Comparison of ENCODE assay signal across 6 cellular contexts in the genomic region with DNA sequence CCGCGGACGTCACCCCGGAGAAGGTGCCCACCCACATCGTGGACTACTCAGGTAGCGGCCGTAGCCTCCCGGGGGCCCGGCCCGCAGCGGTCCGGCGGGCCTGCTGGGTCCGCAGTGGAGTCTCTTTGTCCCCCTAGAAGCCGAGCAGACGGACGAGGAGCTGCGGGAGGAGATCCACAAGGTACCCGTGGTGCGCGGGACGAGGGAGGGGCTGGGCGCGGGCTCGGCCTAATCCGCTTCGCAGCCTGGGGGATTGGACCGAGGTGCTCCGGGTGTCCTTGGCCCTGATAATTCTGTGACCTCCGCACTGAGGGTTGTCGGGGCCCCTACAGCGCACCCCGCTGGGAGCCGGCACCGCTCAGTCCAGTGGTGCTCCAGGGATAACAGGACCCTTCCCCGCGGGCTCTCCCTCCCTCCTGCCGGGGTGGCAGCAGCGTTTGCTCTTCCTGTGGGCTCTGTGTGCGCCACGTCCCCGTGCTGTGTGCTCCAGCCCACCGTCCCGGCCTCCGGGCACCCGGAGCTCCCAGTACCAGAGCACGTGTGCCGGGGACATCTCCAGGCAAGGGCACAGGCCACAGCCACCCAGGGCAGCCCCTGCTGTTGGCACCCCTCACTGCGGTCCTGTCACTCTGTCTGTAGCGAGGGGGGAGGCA. TPM values are rescaled to one million over a fixed set of nuclear protein-coding genes. Genes with fewer than 3 reads are reported as not detected.
DNase-seq lines count a peak whose midpoint lies in the region; ATAC-seq and TF ChIP-seq lines count a peak whose summit lies in the region.

No MANE protein-coding gene starts in this region.

- H3K23ac ChIP-seq in IMR-90 (ENCODE audit: low read depth, low read length), result peak overlapping the region; percentile 38; the same call in 1 of the 2 replicates

- ATAC-seq in IMR-90 (ENCODE audit: low read depth), result peak; percentile 19
- ATAC-seq in stimulated activated memory B cell treated with anti-CD40 and anti-IgM and Interleukin-4, amounts not matched to agents 10 μg/mL and 1 μg/mL and 100 μg/mL, for 72 hours, result peak; percentile 0

- no peak for TF ChIP-seq POLR2A in IMR-90 (IDR thresholded peaks at IDR 0.05; ENCODE audit: low read depth, low read length)

- no peak for TF ChIP-seq RAD21 in IMR-90 (IDR thresholded peaks at IDR 0.05; ENCODE audit: low read length)

- no TSS peak for BruUV-seq in IMR-90 (replicated peaks; lab: Mats Ljungman, UMichigan)

- H2BK20ac ChIP-seq in IMR-90 (ENCODE audit: low read depth, low read length), result no peak overlapping the region

- dilution Hi-C loops in IMR-90 (cut with HindIII; ENCODE audit: low sequenced_read_pairs, unreplicated experiment), result no loop called here

- peak overlapping the region; percentile 93 for H3K4me2 ChIP-seq in IMR-90 (ENCODE audit: low read depth, low read length)

- H4K91ac ChIP-seq in IMR-90 (ENCODE audit: insufficient read depth, low read depth, low read length), result peak overlapping the region; percentile 71; the same call in 1 of the 2 replicates

- peak overlapping the region; percentile 81 for H2AK5ac ChIP-seq in IMR-90 (ENCODE audit: low read depth, low read length)

- DNase-seq in AG04449 (ENCODE audit: low read depth, low spot score), result no peak
- DNase-seq in IMR-90, result no peak
- no peak for DNase-seq in GM10248 (ENCODE audit: extremely low spot score)
- DNase-seq in NCI-H1694 treated with DMSO at 0.1 percent for 48 hours (lab: John Stamatoyannopoulos, UW), result no peak

- H3K9me3 ChIP-seq in IMR-90 (ENCODE audit: control insufficient read depth, insufficient read depth, low read length), result no peaks in the 10 kb centered on the region
- no peaks in the 10 kb centered on the region for H3K9me3 ChIP-seq in esophagus (ENCODE audit: control insufficient read depth in 2 of 2, insufficient read depth in 1 of 2, low read depth in 1 of 2, low read length in 1 of 2)

- no peak overlapping the region for H4K5ac ChIP-seq in IMR-90 (ENCODE audit: low read depth, low read length)

- peak overlapping the region; percentile 71; the same call in 1 of the 2 replicates for H3K14ac ChIP-seq in IMR-90 (replicated peaks; ENCODE audit: low read depth, low read length)

- H3K9ac ChIP-seq in IMR-90 (ENCODE audit: low read depth, low read length), result peak overlapping the region; percentile 76

- no peaks in the 10 kb centered on the region for H3K27me3 Mint-ChIP-seq in stimulated activated memory B cell treated with anti-CD40 and anti-IgM and Interleukin-4, amounts not matched to agents 10 μg/mL and 1 μg/mL and 100 μg/mL, for 72 hours

- peak overlapping the region in 1 of 2 experiments; percentile 66; a peak in 2 of 4 replicates for H4K8ac ChIP-seq in IMR-90 (ENCODE audit: low read depth in 2 of 2, low read length in 2 of 2)

- H3K4me3 Mint-ChIP-seq in stimulated activated memory B cell treated with anti-CD40 and anti-IgM and Interleukin-4, amounts not matched to agents 10 μg/mL and 1 μg/mL and 100 μg/mL, for 72 hours, result peak overlapping the region; percentile 82

- in situ Hi-C loops in IMR-90 (cut with MboI; ENCODE audit: low sequenced_read_pairs), result no loop called here

- H2BK120ac ChIP-seq in IMR-90 (ENCODE audit: low read depth, low read length), result no peak overlapping the region

- no peak overlapping the region for H3K18ac ChIP-seq in IMR-90 (ENCODE audit: low read depth, low read length)

- no peaks in the 10 kb centered on the region for H3K9me3 Mint-ChIP-seq in stimulated activated memory B cell treated with anti-CD40 and anti-IgM and Interleukin-4, amounts not matched to agents 10 μg/mL and 1 μg/mL and 100 μg/mL, for 72 hours

- no peak overlapping the region for H3K56ac ChIP-seq in IMR-90 (ENCODE audit: extremely low read depth, insufficient read depth, low read length)

- H3K4me1 ChIP-seq in IMR-90 (ENCODE audit: control insufficient read depth, insufficient read depth, low read length) (peaks cover 6% of the 10 kb centered on the region), esophagus (ENCODE audit: control insufficient read depth in 2 of 2, insufficient read depth in 2 of 2, low read length in 1 of 2) (peaks cover 12 to 24% of the 10 kb centered on the region in 2 donors)

- H2BK5ac ChIP-seq in IMR-90 (ENCODE audit: low read depth, low read length, poor library complexity, severe bottlenecking), result peak overlapping the region; percentile 56

- peaks cover 6% of the 10 kb centered on the region for H3K9me1 ChIP-seq in IMR-90 (ENCODE audit: insufficient read depth, low read length)

- 14% methylated on average over 28 of the region's 50 CpGs; no CpG with 5 or more reads in 1 of the 2 experiments for WGBS in IMR-90 (ENCODE audit: extremely low coverage in 2 of 2, insufficient read length in 1 of 2), 2 experiments
- WGBS in esophagus, 2 donors, result 7 to 8% methylated on average over 48 to 50 of the region's 50 CpGs

- intact Hi-C loops in IMR-90 (cut with micrococcal nuclease), result no loop called here

- peaks cover 28% of the 10 kb centered on the region for H3K36me3 Mint-ChIP-seq in stimulated activated memory B cell treated with anti-CD40 and anti-IgM and Interleukin-4, amounts not matched to agents 10 μg/mL and 1 μg/mL and 100 μg/mL, for 72 hours

- peak overlapping the region; percentile 97 for H2AFZ ChIP-seq in IMR-90 (replicated peaks; ENCODE audit: low read length, poor library complexity)

- TF ChIP-seq CTCF in AG04449 (IDR thresholded peaks at IDR 0.05; ENCODE audit: insufficient read depth, low read length, missing control alignments) (no peak), IMR-90 (conservative IDR thresholded peaks at IDR 0.05; ENCODE audit: low read depth, low read length) (no peak), GM10248 (IDR thresholded peaks at IDR 0.05; ENCODE audit: control extremely low read depth, extremely low read depth, low read depth, missing control alignments) (no peak)

- no peak overlapping the region for H2BK15ac ChIP-seq in IMR-90 (ENCODE audit: low read depth, low read length)

- H3K27ac ChIP-seq in IMR-90 (ENCODE audit: insufficient read depth, low read length), result peak overlapping the region; percentile 69
- peak overlapping the region; percentile 70 to 87 for H3K27ac ChIP-seq in esophagus (ENCODE audit: low read depth in 2 of 2, low read length in 1 of 2)

- CTCF ChIA-PET in AG04449 (lab: Yijun Ruan, JAX), result interaction anchor here (0.7 to 2.7 kb wide), 12 partner anchors 7 to 130 kb away, joined by 3 to 13 read pairs (median 8); a partner anchor contains a TSS
- CTCF ChIA-PET in IMR-90 (lab: Yijun Ruan, JAX), result no interaction called here
- CTCF ChIA-PET in GM10248 (lab: Yijun Ruan, JAX), result interaction anchor here (1.3 to 5.5 kb wide), 4 partner anchors 10 to 18 kb away, joined by 3 to 28 read pairs (median 8); a partner anchor contains a TSS

- peaks cover 0 to 28% of the 10 kb centered on the region in 2 experiments; a peak in 1 of 4 replicates for H3K79me1 ChIP-seq in IMR-90 (ENCODE audit: low read depth in 1 of 2, low read length in 2 of 2)

- H3K4ac ChIP-seq in IMR-90 (ENCODE audit: low read depth, low read length), result peak overlapping the region; percentile 87

- H3K36me3 ChIP-seq in IMR-90 (ENCODE audit: control insufficient read depth, insufficient read depth, low read length), result peaks cover 41% of the 10 kb centered on the region
- peaks cover 20 to 48% of the 10 kb centered on the region in 2 donors for H3K36me3 ChIP-seq in esophagus (ENCODE audit: control insufficient read depth in 2 of 2, insufficient read depth in 2 of 2, low read length in 1 of 2)

- H3K4me3 ChIP-seq in AG04449 (ENCODE audit: low read depth, low read length) (peak overlapping the region; percentile 85), IMR-90 (ENCODE audit: insufficient read depth, low read depth, low read length) (peak overlapping the region; percentile 68), esophagus (ENCODE audit: low read depth in 1 of 2, low read length in 2 of 2) (peak overlapping the region; percentile 67 to 88)

- no peaks in the 10 kb centered on the region for H3K27me3 ChIP-seq in IMR-90 (ENCODE audit: control insufficient read depth, insufficient read depth, low read length)
- no peaks in the 10 kb centered on the region for H3K27me3 ChIP-seq in esophagus (ENCODE audit: control insufficient read depth in 1 of 2, insufficient read depth in 2 of 2, low read length in 2 of 2)

- peaks cover 13% of the 10 kb centered on the region for H4K20me1 ChIP-seq in IMR-90 (ENCODE audit: insufficient read depth, low read length)

- peak overlapping the region; percentile 100 for H2AK9ac ChIP-seq in IMR-90 (replicated peaks; ENCODE audit: low read depth, low read length, poor library complexity)

- POLR2A ChIA-PET in AG04449 (lab: Yijun Ruan, JAX) (interaction anchor here (1.0 to 1.9 kb wide), 2 partner anchors 10 to 42 kb away, joined by 4 to 6 read pairs; no protein-coding TSS in a partner anchor), IMR-90 (lab: Charles Lee; ENCODE audit: unreplicated experiment) (no interaction called here), GM10248 (lab: Yijun Ruan, JAX) (interaction anchor here (1.0 kb wide), 1 partner anchor 11 kb away, joined by 3 read pairs; no protein-coding TSS in a partner anchor)

- peaks cover 7% of the 10 kb centered on the region for H3K4me1 Mint-ChIP-seq in stimulated activated memory B cell treated with anti-CD40 and anti-IgM and Interleukin-4, amounts not matched to agents 10 μg/mL and 1 μg/mL and 100 μg/mL, for 72 hours

- peak overlapping the region; percentile 82 for H3K27ac Mint-ChIP-seq in stimulated activated memory B cell treated with anti-CD40 and anti-IgM and Interleukin-4, amounts not matched to agents 10 μg/mL and 1 μg/mL and 100 μg/mL, for 72 hours

RNA-seq across cellular contexts. Expression of a gene that starts 0.7 kb away (rescaled TPM):
- 20.0 and 20.3 TPM in 2 replicates for total RNA-seq in IMR-90 (2012; rRNA removed)
- polyA plus RNA-seq in IMR-90 (2012; rRNA removed) (181 and 228 TPM in 2 replicates), esophagus (100 to 1,000 TPM in 1 of 2 donors, 10 to 100 TPM in 1; 87.1 to 152 TPM)
- 70.1 and 99.5 TPM in 2 replicates for polyA plus RNA-seq in IMR-90 (2012; cell fraction: cytosol; rRNA removed)
- polyA plus RNA-seq in IMR-90 (2012; cell fraction: nucleus; rRNA removed; ENCODE audit: low replicate concordance), result 1,124 and 3,095 TPM in 2 replicates

RNA-seq across cellular contexts. Expression of a gene that starts 6.8 kb away (rescaled TPM):
- 0.72 and 0.83 TPM in 2 replicates for total RNA-seq in IMR-90 (2012; rRNA removed)
- polyA plus RNA-seq in IMR-90 (2012; rRNA removed), result 4.1 and 4.8 TPM in 2 replicates
- 4.0 and 5.9 TPM in 2 replicates for polyA plus RNA-seq in IMR-90 (2012; cell fraction: cytosol; rRNA removed)
- polyA plus RNA-seq in IMR-90 (2012; cell fraction: nucleus; rRNA removed; ENCODE audit: low replicate concordance), result 37.4 and 102 TPM in 2 replicates
- 1 to 10 TPM in 1 of 2 donors, under 1 TPM in 1; 0.49 to 1.7 TPM for polyA plus RNA-seq in esophagus

RNA-seq across cellular contexts. Expression of a gene that starts 11.6 kb away (rescaled TPM):
- 162 and 183 TPM in 2 replicates for total RNA-seq in IMR-90 (2012; rRNA removed)
- 186 and 195 TPM in 2 replicates for polyA plus RNA-seq in IMR-90 (2012; rRNA removed)
- polyA plus RNA-seq in IMR-90 (2012; cell fraction: cytosol; rRNA removed), result 197 and 230 TPM in 2 replicates
- polyA plus RNA-seq in IMR-90 (2012; cell fraction: nucleus; rRNA removed; ENCODE audit: low replicate concordance), result 258 and 444 TPM in 2 replicates
- polyA plus RNA-seq in esophagus, result 10 to 100 TPM; 58.3 to 95.2 TPM

RNA-seq across cellular contexts. Expression of a gene that starts 15.5 kb away (rescaled TPM):
- 17.2 and 17.7 TPM in 2 replicates for total RNA-seq in IMR-90 (2012; rRNA removed)
- polyA plus RNA-seq in IMR-90 (2012; rRNA removed) (62.5 and 72.2 TPM in 2 replicates), esophagus (10 to 100 TPM; 41.0 to 55.4 TPM)
- polyA plus RNA-seq in IMR-90 (2012; cell fraction: cytosol; rRNA removed), result 54.7 and 85.9 TPM in 2 replicates
- 54.8 and 132 TPM in 2 replicates for polyA plus RNA-seq in IMR-90 (2012; cell fraction: nucleus; rRNA removed; ENCODE audit: low replicate concordance)

RNA-seq across cellular contexts. Expression of a gene that starts 19.5 kb away (rescaled TPM):
- total RNA-seq in IMR-90 (2012; rRNA removed), result 1.4 and 1.7 TPM in 2 replicates
- polyA plus RNA-seq in IMR-90 (2012; rRNA removed) (18.7 and 21.7 TPM in 2 replicates), esophagus (10 to 100 TPM; 19.5 to 45.3 TPM)
- polyA plus RNA-seq in IMR-90 (2012; cell fraction: cytosol; rRNA removed), result 7.5 and 8.1 TPM in 2 replicates
- 118 and 402 TPM in 2 replicates for polyA plus RNA-seq in IMR-90 (2012; cell fraction: nucleus; rRNA removed; ENCODE audit: low replicate concordance)
